ENCODE assay signal across 8 cellular contexts in genomic region chr1:148458398-148458797, GRCh38. TPM values are rescaled to one million over a fixed set of nuclear protein-coding genes. Genes with fewer than 3 reads are reported as not detected.
DNase-seq lines count a peak whose midpoint lies in the region; ATAC-seq and TF ChIP-seq lines count a peak whose summit lies in the region.
"Not testable (repeated sequence)": the region's sequence is repeated elsewhere in the genome, so short reads cannot be mapped to it uniquely, and the experiment has no call there.

No MANE protein-coding gene starts in this region.

- H3K79me2 ChIP-seq in Karpas-422 (ENCODE audit: low read length); osteoblast (ENCODE audit: insufficient read depth, low read length): not testable (repeated sequence)

- H3K4me3 ChIP-seq in Karpas-422 (ENCODE audit: low read length) (peak overlapping the region; percentile 43; the same call in 1 of the 2 replicates), coronary artery (peak overlapping the region; percentile 88), iPS-15b (ENCODE audit: low read depth, low read length) (peak overlapping the region; percentile 35), osteoblast (ENCODE audit: insufficient read depth, low read length) (peak overlapping the region; percentile 70)

- TF ChIP-seq CTCF in CD14-positive monocyte (IDR thresholded peaks at IDR 0.05); WTC11 (IDR thresholded peaks at IDR 0.05); coronary artery (IDR thresholded peaks at IDR 0.05); osteoblast (IDR thresholded peaks at IDR 0.05; ENCODE audit: extremely low read depth, low read depth, low read length): not testable (repeated sequence)

- peak overlapping the region; percentile 80 to 87 for H3K4me3 Mint-ChIP-seq in CD14-positive monocyte
- H3K4me3 Mint-ChIP-seq in WTC11, result peak overlapping the region; percentile 78
- peak overlapping the region; percentile 91 for H3K4me3 Mint-ChIP-seq in stimulated activated naive B cell treated with anti-CD40 and anti-IgM and Interleukin-4, amounts not matched to agents 10 μg/mL and 1 μg/mL and 100 μg/mL, for 72 hours

- not testable (repeated sequence) for H3K4me1 ChIP-seq in Karpas-422 (ENCODE audit: low read length); iPS-15b (ENCODE audit: control insufficient read depth, insufficient read depth, low read length); osteoblast (ENCODE audit: insufficient read depth, low read length)

- not testable (repeated sequence) for H4K20me1 ChIP-seq in Karpas-422 (ENCODE audit: insufficient read depth, low read depth, low read length); osteoblast (ENCODE audit: insufficient read depth, low read length)

- CTCF ChIA-PET in WTC11 (lab: Charles Lee), result not testable (repeated sequence)

- H3K4me2 ChIP-seq in Karpas-422 (ENCODE audit: low read depth, low read length, poor library complexity, severe bottlenecking), result peak overlapping the region; percentile 38
- H3K4me2 ChIP-seq in osteoblast (ENCODE audit: insufficient read depth, low read length), result peak overlapping the region; percentile 55

- H3K27ac Mint-ChIP-seq in CD14-positive monocyte (peak overlapping the region; percentile 85 to 93 (median 92)), WTC11 (peak overlapping the region; percentile 85)
- peak overlapping the region; percentile 97 for H3K27ac Mint-ChIP-seq in stimulated activated naive B cell treated with anti-CD40 and anti-IgM and Interleukin-4, amounts not matched to agents 10 μg/mL and 1 μg/mL and 100 μg/mL, for 72 hours

- ATAC-seq in WTC11; stimulated activated naive B cell treated with anti-CD40 and anti-IgM and Interleukin-4, amounts not matched to agents 10 μg/mL and 1 μg/mL and 100 μg/mL, for 72 hours (replicated peaks): not testable (repeated sequence)

- H3K27ac ChIP-seq in Karpas-422 (ENCODE audit: low read length); osteoblast (ENCODE audit: low read depth, low read length): not testable (repeated sequence)
- H3K27ac ChIP-seq in coronary artery, result peak overlapping the region in 1 of 2 donors; percentile 93

- not testable (repeated sequence) for H3K9me3 ChIP-seq in Karpas-422 (ENCODE audit: low read length); iPS-15b (ENCODE audit: control insufficient read depth, insufficient read depth, low read length); osteoblast (ENCODE audit: low read depth, low read length)

- H3K9me3 Mint-ChIP-seq in CD14-positive monocyte; WTC11; stimulated activated naive B cell treated with anti-CD40 and anti-IgM and Interleukin-4, amounts not matched to agents 10 μg/mL and 1 μg/mL and 100 μg/mL, for 72 hours: not testable (repeated sequence)

- H3K9me2 ChIP-seq in Karpas-422 (replicated peaks; ENCODE audit: insufficient read depth, low read length), result not testable (repeated sequence)

- not testable (repeated sequence) for H3K36me3 Mint-ChIP-seq in CD14-positive monocyte; WTC11; stimulated activated naive B cell treated with anti-CD40 and anti-IgM and Interleukin-4, amounts not matched to agents 10 μg/mL and 1 μg/mL and 100 μg/mL, for 72 hours

- H3K27me3 ChIP-seq in Karpas-422 (ENCODE audit: low read length); iPS-15b (ENCODE audit: control insufficient read depth, insufficient read depth, low read length); osteoblast (ENCODE audit: insufficient read depth, low read length): not testable (repeated sequence)

- H3K9ac ChIP-seq in Karpas-422 (ENCODE audit: low read length), result 0 out of 2 replicates have a peak overlapping the region, but pooled peaks have one; percentile 33
- not testable (repeated sequence) for H3K9ac ChIP-seq in iPS-15b (ENCODE audit: low read depth, low read length)

- not testable (repeated sequence) for H3K36me3 ChIP-seq in Karpas-422 (ENCODE audit: insufficient read depth, low read length); iPS-15b (ENCODE audit: control insufficient read depth, insufficient read depth, low read length); osteoblast (ENCODE audit: insufficient read depth, low read length)

- intact Hi-C loops in CD14-positive monocyte (cut with micrococcal nuclease), result not testable (repeated sequence)

- H2AFZ ChIP-seq in Karpas-422 (ENCODE audit: low read length); osteoblast (ENCODE audit: low read length): not testable (repeated sequence)

- H3K27me3 Mint-ChIP-seq in CD14-positive monocyte (ENCODE audit: low read depth in 3 of 3); WTC11 (ENCODE audit: low read depth); stimulated activated naive B cell treated with anti-CD40 and anti-IgM and Interleukin-4, amounts not matched to agents 10 μg/mL and 1 μg/mL and 100 μg/mL, for 72 hours: not testable (repeated sequence)

- H3K4me1 Mint-ChIP-seq in CD14-positive monocyte; WTC11; stimulated activated naive B cell treated with anti-CD40 and anti-IgM and Interleukin-4, amounts not matched to agents 10 μg/mL and 1 μg/mL and 100 μg/mL, for 72 hours: not testable (repeated sequence)

- POLR2A ChIA-PET in WTC11 (lab: Charles Lee), result not testable (repeated sequence)

- DNase-seq in CD14-positive monocyte (ENCODE audit: low spot score); Karpas-422; WTC11 (ENCODE audit: low spot score); coronary artery (ENCODE audit: low spot score); osteoblast (ENCODE audit: insufficient read length, low spot score, missing footprints): not testable (repeated sequence)
- peak; percentile 17 for DNase-seq in activated T-helper 9 cell treated with anti-CD3 and anti-CD28 coated beads, Interleukin-2, amount 50 U/mL, for 16 hours (ENCODE audit: low read depth)
- peak; percentile 35 for DNase-seq in stimulated activated naive B cell treated with anti-CD40 and anti-IgM and Interleukin-4, amounts not matched to agents 10 μg/mL and 1 μg/mL and 100 μg/mL, for 72 hours

RNA-seq across cellular contexts. Expression of gene PPIAL4G, which starts 24.7 kb away (rescaled TPM):
- polyA plus RNA-seq in CD14-positive monocyte, result not detected
- total RNA-seq in Karpas-422 (2014; rRNA removed; shearing (Covaris generic); ENCODE audit: low replicate concordance), result not detected in 2 replicates
- total RNA-seq in WTC11 (2021) (not detected in 3 replicates), osteoblast (not detected in 2 replicates)

Comparison
In these comparisons a context has a peak if more than half of its experiments do, and no peak if none do; other contexts are left out.
1. H3K4me3 ChIP-seq: peak in every context shown above with its lines; median percentile 88 in coronary artery; 70 in osteoblast; 43 in Karpas-422; 35 in iPS-15b.